ENCODE assay signal across 21 cellular contexts in genomic region chr16:25395528-25395927, GRCh38.
DNase-seq lines count a peak whose midpoint lies in the region; ATAC-seq and TF ChIP-seq lines count a peak whose summit lies in the region.
"Had no signal": no experiment of that assay in that cellular context is flagged by ENCODE, and none has a peak within 500 bp of the region (broad histone marks: within the 10 kb centered on the region; RNA-seq: fewer than 3 reads in every experiment).

No MANE protein-coding gene starts in this region.

- DNase-seq in DMS53 (lab: John Stamatoyannopoulos, UW) (peak; percentile 2), DMS53 treated with DMSO at 0.1 percent for 48 hours (lab: John Stamatoyannopoulos, UW; ENCODE audit: unreplicated experiment) (no peak), KBM-7 (peak; percentile 8), neural crest cell (ENCODE audit: low read depth, low spot score) (no peak), left lobe of liver (ENCODE audit: low spot score) (no peak)
- DNase-seq in activated CD4-positive, alpha-beta memory T cell treated with anti-CD3 and anti-CD28 coated beads, Interleukin-2, amount 10 ng/mL, durations not matched to agents 7 days and 5 days, result no peak
- DNase-seq: activated CD4-positive, alpha-beta T cell treated with anti-CD3 and anti-CD28 coated beads, Interleukin-2, amount 10 ng/mL, durations not matched to agents 24 days and 14 days; central memory CD4-positive, alpha-beta T cell; head of caudate nucleus; immature natural killer cell; Right ventricle myocardium superior; sigmoid colon; stimulated activated CD4-positive, alpha-beta T cell treated with anti-CD3 and anti-CD28 coated beads, Interleukin-15, amount 100 ng/mL, for 24 hours; stimulated activated CD8-positive, alpha-beta memory T cell treated with anti-CD3 and anti-CD28 coated beads, Interleukin-4, amount 100 ng/mL, for 48 hours; T-helper 1 cell; trophoblast cell had no signal

- no peak overlapping the region for H3K27ac Mint-ChIP-seq in neural crest cell (ENCODE audit: unreplicated experiment)
- H3K27ac Mint-ChIP-seq in activated CD4-positive, alpha-beta memory T cell treated with anti-CD3 and anti-CD28 coated beads, Interleukin-2, amount 10 ng/mL, durations not matched to agents 7 days and 5 days, result no peak overlapping the region
- H3K27ac Mint-ChIP-seq: activated CD4-positive, alpha-beta T cell treated with anti-CD3 and anti-CD28 coated beads, Interleukin-2, amount 10 ng/mL, durations not matched to agents 24 days and 14 days; activated naive CD4-positive, alpha-beta T cell treated with anti-CD3 and anti-CD28 coated beads, Interleukin-2, amount 50 U/mL, for 24 hours; B cell; immature natural killer cell; nephron had no signal

- H3K36me3 Mint-ChIP-seq in neural crest cell (ENCODE audit: low read depth), result no peaks in the 10 kb centered on the region
- H3K36me3 Mint-ChIP-seq in activated CD4-positive, alpha-beta memory T cell treated with anti-CD3 and anti-CD28 coated beads, Interleukin-2, amount 10 ng/mL, durations not matched to agents 7 days and 5 days (ENCODE audit: low read depth), result no peaks in the 10 kb centered on the region
- H3K36me3 Mint-ChIP-seq: activated naive CD4-positive, alpha-beta T cell treated with anti-CD3 and anti-CD28 coated beads, Interleukin-2, amount 50 U/mL, for 24 hours; immature natural killer cell had no signal

- H3K9me3 ChIP-seq in gastroesophageal sphincter, result peaks cover 0 to 24% (median 0%) of the 10 kb centered on the region in 3 donors

- no peak for TF ChIP-seq POLR2A in gastroesophageal sphincter (IDR thresholded peaks at IDR 0.05)

- no peaks in the 10 kb centered on the region for H3K36me3 ChIP-seq in gastroesophageal sphincter
- H3K36me3 ChIP-seq: sigmoid colon had no signal

- H3K4me1 Mint-ChIP-seq in neural crest cell, result no peaks in the 10 kb centered on the region
- H3K4me1 Mint-ChIP-seq in activated CD4-positive, alpha-beta memory T cell treated with anti-CD3 and anti-CD28 coated beads, Interleukin-2, amount 10 ng/mL, durations not matched to agents 7 days and 5 days, result no peaks in the 10 kb centered on the region
- H3K4me1 Mint-ChIP-seq: activated CD4-positive, alpha-beta T cell treated with anti-CD3 and anti-CD28 coated beads, Interleukin-2, amount 10 ng/mL, durations not matched to agents 24 days and 14 days; activated naive CD4-positive, alpha-beta T cell treated with anti-CD3 and anti-CD28 coated beads, Interleukin-2, amount 50 U/mL, for 24 hours; B cell; immature natural killer cell; nephron had no signal

- no peak overlapping the region for H3K4me3 Mint-ChIP-seq in neural crest cell
- no peak overlapping the region for H3K4me3 Mint-ChIP-seq in activated CD4-positive, alpha-beta memory T cell treated with anti-CD3 and anti-CD28 coated beads, Interleukin-2, amount 10 ng/mL, durations not matched to agents 7 days and 5 days
- H3K4me3 Mint-ChIP-seq: activated CD4-positive, alpha-beta T cell treated with anti-CD3 and anti-CD28 coated beads, Interleukin-2, amount 10 ng/mL, durations not matched to agents 24 days and 14 days; activated naive CD4-positive, alpha-beta T cell treated with anti-CD3 and anti-CD28 coated beads, Interleukin-2, amount 50 U/mL, for 24 hours; B cell; immature natural killer cell; nephron had no signal

- H3K27ac ChIP-seq in VCaP (no peak overlapping the region), gastroesophageal sphincter (no peak overlapping the region)
- H3K27ac ChIP-seq: sigmoid colon had no signal

- peaks cover 9% of the 10 kb centered on the region for H3K9me3 Mint-ChIP-seq in neural crest cell
- peaks cover 6% of the 10 kb centered on the region for H3K9me3 Mint-ChIP-seq in activated CD4-positive, alpha-beta memory T cell treated with anti-CD3 and anti-CD28 coated beads, Interleukin-2, amount 10 ng/mL, durations not matched to agents 7 days and 5 days
- H3K9me3 Mint-ChIP-seq: activated CD4-positive, alpha-beta T cell treated with anti-CD3 and anti-CD28 coated beads, Interleukin-2, amount 10 ng/mL, durations not matched to agents 24 days and 14 days had no signal

- H3K4me3 ChIP-seq in gastroesophageal sphincter, result no peak overlapping the region
- H3K4me3 ChIP-seq: sigmoid colon had no signal

- no peaks in the 10 kb centered on the region for H3K27me3 ChIP-seq in gastroesophageal sphincter

- ATAC-seq in gastroesophageal sphincter (no peak), left lobe of liver (no peak)

- peaks cover 2% of the 10 kb centered on the region for H3K27me3 Mint-ChIP-seq in neural crest cell (ENCODE audit: low read depth)
- no peaks in the 10 kb centered on the region for H3K27me3 Mint-ChIP-seq in activated CD4-positive, alpha-beta memory T cell treated with anti-CD3 and anti-CD28 coated beads, Interleukin-2, amount 10 ng/mL, durations not matched to agents 7 days and 5 days
- H3K27me3 Mint-ChIP-seq: activated CD4-positive, alpha-beta T cell treated with anti-CD3 and anti-CD28 coated beads, Interleukin-2, amount 10 ng/mL, durations not matched to agents 24 days and 14 days had no signal

- in situ Hi-C loops in KBM-7 (cut with MboI; ENCODE audit: low pct_unique_long_range_greater_than_20kb, low sequenced_read_pairs), result no loop called here

- peak; percentile 11; the same call in 1 of the 2 replicates for TF ChIP-seq CTCF in VCaP (conservative IDR thresholded peaks at IDR 0.05)
- TF ChIP-seq CTCF in neural crest cell (conservative IDR thresholded peaks at IDR 0.05), result peak; percentile 24
- no peak for TF ChIP-seq CTCF in gastroesophageal sphincter (IDR thresholded peaks at IDR 0.05)

- CTCF ChIA-PET in activated CD4-positive, alpha-beta memory T cell treated with anti-CD3 and anti-CD28 coated beads, Interleukin-2, amount 10 ng/mL, durations not matched to agents 7 days and 5 days (lab: Charles Lee), result no interaction called here

- TF ChIP-seq EP300 in gastroesophageal sphincter (IDR thresholded peaks at IDR 0.05), result no peak

- POLR2A ChIA-PET in activated CD4-positive, alpha-beta memory T cell treated with anti-CD3 and anti-CD28 coated beads, Interleukin-2, amount 10 ng/mL, durations not matched to agents 7 days and 5 days (lab: Charles Lee), result no interaction called here

- H3K4me1 ChIP-seq in gastroesophageal sphincter, result no peaks in the 10 kb centered on the region
- H3K4me1 ChIP-seq: sigmoid colon had no signal

Comparison
In these comparisons a context has a peak if more than half of its experiments do, and no peak if none do; other contexts are left out.
1. DNase-seq: peak in DMS53 (single experiment) and KBM-7 (single experiment); none in DMS53 treated with DMSO at 0.1 percent for 48 hours (single experiment), neural crest cell (single experiment), activated CD4-positive, alpha-beta memory T cell treated with anti-CD3 and anti-CD28 coated beads, Interleukin-2, amount 10 ng/mL, durations not matched to agents 7 days and 5 days (single experiment) and left lobe of liver (single experiment).
2. CTCF ChIP-seq: peak in VCaP (single experiment) and neural crest cell (single experiment); none in gastroesophageal sphincter (0 of 4).